ENCODE assay signal across 11 cellular contexts in the genomic region with DNA sequence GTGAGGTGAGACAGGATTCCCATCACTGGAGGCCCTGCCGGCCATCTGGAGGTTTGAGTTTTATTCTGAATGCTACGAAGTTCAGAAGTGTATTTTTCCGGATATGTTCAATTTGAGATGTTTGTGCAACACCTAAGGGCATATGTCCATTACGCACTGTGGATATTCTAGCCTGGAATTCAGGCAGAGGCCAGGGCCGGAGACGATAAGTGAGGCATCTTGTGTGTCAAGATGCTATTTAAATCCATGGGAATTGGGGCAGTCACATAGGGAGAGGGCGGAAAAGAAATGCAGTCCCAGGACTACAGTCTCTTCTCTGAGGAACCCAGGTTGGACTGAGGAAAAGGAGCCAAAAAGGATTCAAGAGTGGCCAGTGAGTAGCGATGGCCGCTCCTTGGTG. TPM values are rescaled to one million over a fixed set of nuclear protein-coding genes. Genes with fewer than 3 reads are reported as not detected.
DNase-seq lines count a peak whose midpoint lies in the region; ATAC-seq and TF ChIP-seq lines count a peak whose summit lies in the region.
"Had no signal": no experiment of that assay in that cellular context is flagged by ENCODE, and none has a peak within 500 bp of the region (broad histone marks: within the 10 kb centered on the region; RNA-seq: fewer than 3 reads in every experiment).

No MANE protein-coding gene starts in this region.

- H2BK5ac ChIP-seq in H9 (ENCODE audit: insufficient read length, low read length) = no peak overlapping the region

- peak overlapping the region; percentile 94 for H3K4me3 ChIP-seq in ACC112 (ENCODE audit: low read depth, low read length)
- H3K4me3 ChIP-seq: mucosa of descending colon had no signal

- no peak overlapping the region for H3K56ac ChIP-seq in H9 (ENCODE audit: insufficient read length, low read depth, low read length)

- H3K36me3 Mint-ChIP-seq in H9 (ENCODE audit: insufficient read depth in 1 of 3, low read depth in 3 of 3) (peaks cover 2 to 5% (median 4%) of the 10 kb centered on the region in 3 experiments; a peak in 6 of 7 replicates), immature natural killer cell (no peaks in the 10 kb centered on the region)

- H3K27ac Mint-ChIP-seq in H9 (peak overlapping the region; percentile 3 to 61 (median 7); a peak in 4 of 7 replicates), immature natural killer cell (peak overlapping the region in 4 of 6 donors; percentile 9 to 79 (median 48))

- H2AFZ ChIP-seq in ACC112 (ENCODE audit: low read length, unreplicated experiment) = no peak overlapping the region
- no peak overlapping the region for H2AFZ ChIP-seq in H9 (ENCODE audit: low read length)

- no peaks in the 10 kb centered on the region for H3K79me1 ChIP-seq in H9 (ENCODE audit: insufficient read depth, low read depth, low read length, poor library complexity, severe bottlenecking)

- WGBS in H9 (ENCODE audit: extremely low coverage, insufficient read length, low lambda C conversion rate) = no CpG with 5 or more reads among the region's 9 CpGs

- H3K4me3 Mint-ChIP-seq in H9 = peak overlapping the region; percentile 97 to 99
- peak overlapping the region; percentile 93 to 96 (median 94) for H3K4me3 Mint-ChIP-seq in immature natural killer cell

- no peak overlapping the region for H3K14ac ChIP-seq in H9 (ENCODE audit: insufficient read depth, low read length)

- H3K23me2 ChIP-seq in H9 (ENCODE audit: insufficient read length, low read depth, low read length, poor library complexity, severe bottlenecking) = peaks cover 4% of the 10 kb centered on the region

- H3K27me3 Mint-ChIP-seq in H9 (ENCODE audit: low read depth) (no peaks in the 10 kb centered on the region), immature natural killer cell (ENCODE audit: low read depth in 3 of 3) (peaks cover 0 to 11% (median 9%) of the 10 kb centered on the region in 3 donors)

- H2BK12ac ChIP-seq in H9 (ENCODE audit: insufficient read length, low read depth, low read length) = no peak overlapping the region

- TF ChIP-seq CTCF in H9 (conservative IDR thresholded peaks at IDR 0.05) = no peak

- ATAC-seq in HG03342 (IDR thresholded peaks at IDR 0.05; ENCODE audit: unreplicated experiment) (no peak), GM21529 (IDR thresholded peaks at IDR 0.05; ENCODE audit: unreplicated experiment) (no peak)
- ATAC-seq: mucosa of descending colon had no signal

- no peak overlapping the region for H4K5ac ChIP-seq in H9 (ENCODE audit: insufficient read length, low read depth, low read length)

- H3K4me1 ChIP-seq in ACC112 (ENCODE audit: control insufficient read depth, insufficient read depth, low read length, unreplicated experiment) = peaks cover 60% of the 10 kb centered on the region
- peaks cover 9% of the 10 kb centered on the region; the same call in 1 of the 2 replicates for H3K4me1 ChIP-seq in H9 (ENCODE audit: insufficient read depth, low read length)

- peak overlapping the region; percentile 10 for H3K4me2 ChIP-seq in H9 (ENCODE audit: insufficient read depth, insufficient read length, low read length)

- H3K18ac ChIP-seq in H9 (ENCODE audit: insufficient read length, low read depth, low read length) = no peak overlapping the region

- no peak overlapping the region for H3K9ac ChIP-seq in H9 (ENCODE audit: extremely low read depth, insufficient read length, low read length)

- DNase-seq in H9 (no peak), immature natural killer cell (no peak), inferior parietal cortex (ENCODE audit: extremely low spot score) (no peak), NCI-H1694 (lab: John Stamatoyannopoulos, UW) (no peak)
- DNase-seq: DMS53, mucosa of descending colon had no signal

- H3T11ph ChIP-seq in H9 (ENCODE audit: low read length) = no peak overlapping the region

- no peaks in the 10 kb centered on the region for H4K20me1 ChIP-seq in H9 (ENCODE audit: control insufficient read depth, insufficient read depth, insufficient read length)

- H3K9me3 ChIP-seq in H9 (ENCODE audit: control insufficient read depth, low read depth, low read length) = no peaks in the 10 kb centered on the region
- H3K9me3 ChIP-seq: mucosa of descending colon had no signal

- H4K91ac ChIP-seq in H9 (ENCODE audit: insufficient read length, low read depth, low read length) = no peak overlapping the region

- peaks cover 30 to 36% of the 10 kb centered on the region in 2 experiments for H3K4me1 Mint-ChIP-seq in H9
- H3K4me1 Mint-ChIP-seq in immature natural killer cell = peaks cover 20 to 29% of the 10 kb centered on the region in 2 donors

- no peak overlapping the region for H3K4ac ChIP-seq in H9 (ENCODE audit: low read depth, low read length)

- no peak overlapping the region for H2BK20ac ChIP-seq in H9 (ENCODE audit: low read depth, low read length, poor library complexity, severe bottlenecking)

- no peak overlapping the region for H3K23ac ChIP-seq in H9 (ENCODE audit: insufficient read length, low read depth, low read length)

- H2AK5ac ChIP-seq in H9 (ENCODE audit: insufficient read length, low read length) = no peak overlapping the region

- H2BK15ac ChIP-seq in H9 (ENCODE audit: low read depth, low read length) = no peak overlapping the region

- H2BK120ac ChIP-seq in H9 (ENCODE audit: low read depth, low read length, poor library complexity, severe bottlenecking) = no peak overlapping the region

- peaks cover 60% of the 10 kb centered on the region for H3K79me2 ChIP-seq in ACC112 (ENCODE audit: control insufficient read depth, insufficient read depth, low read length, unreplicated experiment)
- peaks cover 19% of the 10 kb centered on the region; the same call in 1 of the 2 replicates for H3K79me2 ChIP-seq in H9 (ENCODE audit: insufficient read depth, low read length)

- H4K8ac ChIP-seq in H9 (replicated peaks; ENCODE audit: insufficient read length, low read depth, low read length) = no peak overlapping the region

- H3K27me3 ChIP-seq in ACC112 (ENCODE audit: insufficient read depth, low read length) (no peaks in the 10 kb centered on the region), H9 (ENCODE audit: insufficient read depth, low read length) (no peaks in the 10 kb centered on the region)

- H3K27ac ChIP-seq in ACC112 (ENCODE audit: low read depth, low read length) (0 out of 2 replicates have a peak overlapping the region, but pooled peaks have one; percentile 91), H9 (ENCODE audit: insufficient read length, low read depth, low read length) (no peak overlapping the region), angular gyrus (ENCODE audit: low read depth, low read length) (peak overlapping the region; percentile 62)

- no peaks in the 10 kb centered on the region; a peak in 1 of 5 replicates for H3K9me3 Mint-ChIP-seq in H9
- no peaks in the 10 kb centered on the region for H3K9me3 Mint-ChIP-seq in immature natural killer cell

- H3K36me3 ChIP-seq in ACC112 (ENCODE audit: insufficient read depth, low read length) = peaks cover 2% of the 10 kb centered on the region; the same call in 1 of the 2 replicates

RNA-seq across cellular contexts. Expression of a gene that starts 1.9 kb away (rescaled TPM):
- 59.7 and 62.6 TPM in 2 replicates for total RNA-seq in H9 (2021)
- 1 to 10 TPM in 2 of 3 donors, not detected in 1; 2.6 to 5.0 TPM for polyA plus RNA-seq in immature natural killer cell

RNA-seq across cellular contexts. Expression of a gene that starts 38.7 kb away (rescaled TPM):
- 38.5 and 41.0 TPM in 2 replicates for total RNA-seq in H9 (2021)
- 10 to 100 TPM; 17.0 to 22.0 (median 19.0) TPM for polyA plus RNA-seq in immature natural killer cell

RNA-seq across cellular contexts. Expression of a gene that starts 38.7 kb away (rescaled TPM):
- 23.1 and 25.0 TPM in 2 replicates for total RNA-seq in H9 (2021)
- 10 to 100 TPM; 10.1 to 21.3 (median 13.6) TPM for polyA plus RNA-seq in immature natural killer cell

RNA-seq across cellular contexts. Expression of a gene that starts 38.9 kb away (rescaled TPM):
- 0.86 and 1.3 TPM in 2 replicates for total RNA-seq in H9 (2021)
- polyA plus RNA-seq in immature natural killer cell = 1 to 10 TPM in 1 of 3 donors, under 1 TPM in 1, not detected in 1; 0.58 to 1.3 TPM
- total RNA-seq: M059J had no signal
